In the genomic region with DNA sequence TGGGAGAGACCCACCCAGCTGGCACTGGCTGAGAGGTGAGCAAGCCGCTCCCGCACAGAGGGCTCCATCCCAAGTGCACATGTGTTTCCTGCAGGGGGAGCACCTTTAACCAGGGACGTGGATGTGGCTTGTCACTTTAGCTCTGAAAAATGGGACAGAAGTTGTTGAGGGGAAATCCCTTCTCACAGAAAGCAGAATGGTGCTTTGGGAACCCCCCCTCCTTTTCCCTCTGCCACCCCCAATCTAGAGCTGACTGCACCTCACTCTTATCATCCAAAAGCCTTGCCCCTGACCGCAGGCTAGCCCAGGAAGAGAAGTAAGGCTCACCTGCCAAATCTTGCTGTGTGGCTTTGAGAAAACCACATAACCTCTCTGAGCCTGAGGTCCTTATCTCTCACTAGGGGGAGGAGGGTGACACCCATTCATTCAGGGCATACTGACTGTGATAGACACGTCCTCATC, we compare ENCODE assay signal across 8 cellular contexts.
DNase-seq lines count a peak whose midpoint lies in the region; ATAC-seq and TF ChIP-seq lines count a peak whose summit lies in the region.

No MANE protein-coding gene starts in this region.

- peak; percentile 41; the same call in 1 of the 3 replicates for ATAC-seq in RWPE2 (ENCODE audit: low read depth)
- ATAC-seq in stimulated activated naive CD8-positive, alpha-beta T cell treated with anti-CD3 and anti-CD28 coated beads, Interleukin-15, Interleukin-2, amounts not matched to agents 100 U/mL and 50 U/mL, for 24 hours = peak; percentile 86
- ATAC-seq in GM18858 (IDR thresholded peaks at IDR 0.05; ENCODE audit: unreplicated experiment) = no peak

- peak; percentile 21 for DNase-seq in activated naive CD4-positive, alpha-beta T cell treated with Interleukin-2 at 50 U/mL for 16 hours
- DNase-seq in activated naive CD4-positive, alpha-beta T cell (lab: John Stamatoyannopoulos, UW) = no peak
- no peak for DNase-seq in RWPE2 (ENCODE audit: low spot score)
- DNase-seq in fibroblast of mammary gland (ENCODE audit: low read depth) = no peak
- peak; percentile 72 for DNase-seq in stimulated activated naive CD8-positive, alpha-beta T cell treated with anti-CD3 and anti-CD28 coated beads, Interleukin-15, Interleukin-2, amounts not matched to agents 100 U/mL and 50 U/mL, for 24 hours
- DNase-seq in suprapubic skin (ENCODE audit: low spot score in 2 of 2) = no peak
- no peak for DNase-seq in cerebellum (ENCODE audit: low spot score)

- TF ChIP-seq EP300 in suprapubic skin (IDR thresholded peaks at IDR 0.05) = no peak

- H3K4me1 ChIP-seq in RWPE2 (ENCODE audit: insufficient read depth, poor library complexity, severe bottlenecking) (no peaks in the 10 kb centered on the region), suprapubic skin (peaks cover 5% of the 10 kb centered on the region)

- H3K27me3 ChIP-seq in RWPE2 (ENCODE audit: insufficient read depth, poor library complexity, severe bottlenecking) = no peaks in the 10 kb centered on the region
- H3K27me3 ChIP-seq in suprapubic skin = peaks cover 59% of the 10 kb centered on the region

- no peak overlapping the region for H3K27ac ChIP-seq in RWPE2 (ENCODE audit: poor library complexity, severe bottlenecking)
- H3K27ac ChIP-seq in suprapubic skin = no peak overlapping the region

- no peaks in the 10 kb centered on the region for H3K36me3 ChIP-seq in RWPE2 (ENCODE audit: low read depth)
- no peaks in the 10 kb centered on the region for H3K36me3 ChIP-seq in suprapubic skin

- TF ChIP-seq POLR2A in suprapubic skin (IDR thresholded peaks at IDR 0.05) = no peak

- H3K9me3 ChIP-seq in RWPE2 (ENCODE audit: severe bottlenecking) (no peaks in the 10 kb centered on the region), suprapubic skin (no peaks in the 10 kb centered on the region)

- TF ChIP-seq CTCF in RWPE2 (IDR thresholded peaks at IDR 0.05; ENCODE audit: poor library complexity, severe bottlenecking) (peak; percentile 15), fibroblast of mammary gland (conservative IDR thresholded peaks at IDR 0.05; ENCODE audit: control insufficient read depth, insufficient read depth, low read depth, low read length) (peak; percentile 29), suprapubic skin (IDR thresholded peaks at IDR 0.05) (no peak)

- WGBS in suprapubic skin = 32% methylated on average over 5 of the region's 5 CpGs

- H3K4me3 ChIP-seq in RWPE2 (ENCODE audit: severe bottlenecking) (no peak overlapping the region), fibroblast of mammary gland (ENCODE audit: control insufficient read depth, low read depth, low read length) (no peak overlapping the region), suprapubic skin (no peak overlapping the region)

Comparison
In these comparisons a context has a peak if more than half of its experiments do, and no peak if none do; other contexts are left out.
1. DNase-seq: peak in activated naive CD4-positive, alpha-beta T cell treated with Interleukin-2 at 50 U/mL for 16 hours (single experiment) and stimulated activated naive CD8-positive, alpha-beta T cell treated with anti-CD3 and anti-CD28 coated beads, Interleukin-15, Interleukin-2, amounts not matched to agents 100 U/mL and 50 U/mL, for 24 hours (single experiment); none in activated naive CD4-positive, alpha-beta T cell (0 of 4), RWPE2 (single experiment), fibroblast of mammary gland (single experiment), suprapubic skin (0 of 2) and cerebellum (single experiment).
2. CTCF ChIP-seq: peak in RWPE2 (single experiment) and fibroblast of mammary gland (single experiment); none in suprapubic skin (0 of 2).